Comparison of ENCODE assay signal across 20 cellular contexts in the genomic region with DNA sequence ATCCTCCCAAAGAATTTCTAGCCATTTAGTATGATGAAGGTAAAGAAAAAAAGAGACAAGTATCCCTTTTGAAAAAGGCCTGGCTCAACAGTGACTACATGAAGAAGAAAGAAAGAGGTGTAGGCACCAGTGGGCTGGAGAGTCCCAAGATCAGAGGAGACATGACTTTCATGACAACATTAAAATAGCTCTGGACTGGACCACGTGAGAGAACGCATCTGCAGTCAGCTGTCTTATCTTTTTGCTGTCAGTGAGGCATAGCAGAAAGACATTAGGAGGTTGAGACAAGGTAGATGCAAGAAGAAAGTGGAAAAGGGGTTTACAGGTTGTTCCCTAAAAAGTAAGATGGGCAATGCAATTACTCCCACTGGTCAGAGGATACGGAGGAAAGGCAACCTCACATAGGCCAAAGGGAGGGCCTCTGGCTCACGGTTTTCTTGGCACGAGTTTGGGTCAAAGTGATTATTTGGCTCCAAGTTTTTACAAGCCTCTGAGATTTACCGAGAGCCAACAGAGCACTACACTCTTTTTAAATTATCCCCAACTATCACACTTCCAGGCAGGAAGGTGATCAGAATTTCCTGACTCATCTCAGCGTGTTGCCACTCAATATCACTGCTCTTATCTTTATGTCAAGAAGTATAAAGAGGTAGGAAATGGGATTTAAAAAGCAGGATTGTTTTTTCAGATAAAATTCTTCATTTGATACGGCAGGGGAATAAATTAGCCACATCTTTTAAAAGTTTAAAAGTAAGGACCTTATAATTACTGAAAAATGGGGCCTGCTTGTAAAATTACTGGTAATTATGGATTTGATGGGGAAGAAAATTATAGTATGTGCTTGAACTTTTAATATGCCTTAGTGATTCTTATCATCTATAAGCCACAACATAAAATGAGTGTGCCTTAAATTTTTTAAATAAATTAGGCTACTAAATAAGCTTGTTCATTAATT. TPM values are rescaled to one million over a fixed set of nuclear protein-coding genes. Genes with fewer than 3 reads are reported as not detected.
DNase-seq lines count a peak whose midpoint lies in the region; ATAC-seq, FAIRE-seq and TF ChIP-seq lines count a peak whose summit lies in the region.
"Had no signal": no experiment of that assay in that cellular context is flagged by ENCODE, and none has a peak within 500 bp of the region (broad histone marks: within the 10 kb centered on the region; RNA-seq: fewer than 3 reads in every experiment).

No MANE protein-coding gene starts in this region.

- no peak overlapping the region for H3K4me3 Mint-ChIP-seq in MCF 10A (ENCODE audit: unreplicated experiment)
- H3K4me3 Mint-ChIP-seq: T-cell had no signal

- WGBS in HepG2 (ENCODE audit: low lambda C conversion rate): 14% methylated on average over 8 of the region's 8 CpGs

- no peak for TF ChIP-seq RAD21 in HepG2 (CRISPR knock-in tag; IDR thresholded peaks at IDR 0.05)

- H3K4me1 ChIP-seq in breast epithelium (no peaks in the 10 kb centered on the region), HepG2 (ENCODE audit: insufficient read depth, low read length) (no peaks in the 10 kb centered on the region)

- no peaks in the 10 kb centered on the region for H3K27me3 ChIP-seq in breast epithelium
- no peaks in the 10 kb centered on the region for H3K27me3 ChIP-seq in bronchial epithelial cell (ENCODE audit: control insufficient read depth, insufficient read depth, low read length)
- H3K27me3 ChIP-seq in HepG2 (ENCODE audit: control insufficient read depth in 1 of 2, insufficient read depth in 2 of 2, low read length in 2 of 2): no peaks in the 10 kb centered on the region

- BruUV-seq in MCF 10A (replicated peaks; lab: Mats Ljungman, UMichigan) (no TSS peak), HepG2 (replicated peaks; lab: Mats Ljungman, UMichigan) (no TSS peak)

- peak overlapping the region; percentile 92 for H3K27ac Mint-ChIP-seq in MCF 10A (ENCODE audit: low read depth, unreplicated experiment)
- H3K27ac Mint-ChIP-seq: T-cell had no signal

- no peaks in the 10 kb centered on the region for H3K9me3 Mint-ChIP-seq in MCF 10A (ENCODE audit: unreplicated experiment)

- H3K9me3 ChIP-seq in breast epithelium (no peaks in the 10 kb centered on the region), HepG2 (ENCODE audit: low read length) (no peaks in the 10 kb centered on the region)

- no peak overlapping the region for H2AFZ ChIP-seq in HepG2 (ENCODE audit: low read length)
- H2AFZ ChIP-seq: GM23248 had no signal

- POLR2A ChIA-PET in MCF 10A (lab: Yijun Ruan, JAX) (interaction anchor here (0.6 to 4.8 kb wide), 3 partner anchors 8 to 134 kb away, joined by 3 to 64 read pairs (median 3); no protein-coding TSS in a partner anchor), HepG2 (lab: Yijun Ruan, JAX) (no interaction called here)

- no peak for TF ChIP-seq EP300 in HepG2 (IDR thresholded peaks at IDR 0.05; ENCODE audit: low read depth in 2 of 2, low read length in 2 of 2)
- no peak for TF ChIP-seq EP300 in HepG2 (CRISPR knock-in tag; IDR thresholded peaks at IDR 0.05; ENCODE audit: borderline replicate concordance)

- CTCF ChIA-PET in MCF 10A (lab: Yijun Ruan, JAX) (interaction anchor here (1.2 kb wide), 1 partner anchor 10 kb away, joined by 3 read pairs; no protein-coding TSS in a partner anchor), HepG2 (lab: Yijun Ruan, JAX; ENCODE audit: low intra/inter-chr PET ratio, low total read pairs) (no interaction called here)

- H3K27ac ChIP-seq in breast epithelium: no peak overlapping the region
- H3K27ac ChIP-seq in HepG2 (ENCODE audit: extremely low read length, insufficient read depth, low read length): no peak overlapping the region
- H3K27ac ChIP-seq: C4-2B, GM23248, RWPE1, SK-N-MC had no signal

- H3K79me2 ChIP-seq in HepG2 (ENCODE audit: insufficient read depth, low read length): no peaks in the 10 kb centered on the region

- intact Hi-C loops in MCF 10A (cut with micrococcal nuclease): no loop called here
- intact Hi-C loops in breast epithelium (cut with DNase I; ENCODE audit: low total_unique reads): no loop called here
- intact Hi-C loops in left ventricle myocardium superior (cut with micrococcal nuclease): no loop called here
- intact Hi-C loops in HepG2 (cut with micrococcal nuclease; ENCODE audit: unreplicated experiment): no loop called here

- no peak overlapping the region for H3K4me3 ChIP-seq in breast epithelium
- H3K4me3 ChIP-seq in bronchial epithelial cell (ENCODE audit: low read depth, low read length): no peak overlapping the region
- no peak overlapping the region for H3K4me3 ChIP-seq in HepG2 (replicated peaks in 1 of 3; ENCODE audit: insufficient read depth in 1 of 3, low read depth in 2 of 3, low read length in 3 of 3)
- H3K4me3 ChIP-seq: GM23248, SK-N-MC had no signal

- H3K36me3 ChIP-seq in breast epithelium (no peaks in the 10 kb centered on the region), bronchial epithelial cell (ENCODE audit: control insufficient read depth, insufficient read depth, low read length) (no peaks in the 10 kb centered on the region), HepG2 (replicated peaks in 1 of 2; ENCODE audit: control insufficient read depth in 1 of 2, insufficient read depth in 2 of 2, low read length in 2 of 2) (no peaks in the 10 kb centered on the region)

- peaks cover 38% of the 10 kb centered on the region for H3K4me1 Mint-ChIP-seq in MCF 10A (ENCODE audit: insufficient read depth, unreplicated experiment)
- H3K4me1 Mint-ChIP-seq: T-cell had no signal

- DNase-seq in MCF 10A (ENCODE audit: unreplicated experiment): no peak
- DNase-seq in breast epithelium (ENCODE audit: low spot score in 2 of 2): no peak
- DNase-seq in bronchial epithelial cell (ENCODE audit: low read depth): no peak
- no peak for DNase-seq in left ventricle myocardium superior
- no peak for DNase-seq in SIG-M5 treated with dmso at 0.1 percent for 504 hours (lab: John Stamatoyannopoulos, UW; ENCODE audit: unreplicated experiment)
- no peak for DNase-seq in HepG2 (ENCODE audit: low spot score)
- no peak for DNase-seq in NAMALWA (ENCODE audit: low spot score)
- DNase-seq in HUDEP-2 (lab: John Stamatoyannopoulos, UW; ENCODE audit: unreplicated experiment in 76 of 76): no peak
- DNase-seq: GM23248; NCI-H1436; NCI-H2081; NCI-H226; NCI-H69; NK-92 treated with Interleukin-12 subunit alpha and Interleukin-12 subunit beta, amount 100 ng/mL, for 24 hours; OCI-M1; T-cell had no signal

- FAIRE-seq in bronchial epithelial cell (lab: Jason Lieb, UNC): peak; percentile 32
- no peak for FAIRE-seq in HepG2 (lab: Jason Lieb, UNC)
- FAIRE-seq: A204.1 had no signal

- in situ Hi-C loops in HepG2 (cut with HindIII; ENCODE audit: extremely low pct_ligation_motif_present, low pct_unique_long_range_greater_than_20kb): no loop called here

- no peaks in the 10 kb centered on the region for H4K20me1 ChIP-seq in HepG2 (ENCODE audit: insufficient read depth, low read length)

- no peak overlapping the region for H3K4me2 ChIP-seq in HepG2 (ENCODE audit: low read depth, low read length)

- ATAC-seq in left ventricle myocardium superior (peak; percentile 84), HepG2 (no peak)
- ATAC-seq: T-cell had no signal

- no peaks in the 10 kb centered on the region for H3K27me3 Mint-ChIP-seq in MCF 10A (ENCODE audit: insufficient read depth, unreplicated experiment)

- TF ChIP-seq POLR2A in breast epithelium (IDR thresholded peaks at IDR 0.05) (no peak), HepG2 (IDR thresholded peaks at IDR 0.05; ENCODE audit: insufficient read depth in 1 of 2, low read depth in 2 of 2, low read length in 2 of 2) (no peak)

- peaks cover 100% of the 10 kb centered on the region for H3K36me3 Mint-ChIP-seq in MCF 10A (ENCODE audit: insufficient read depth, unreplicated experiment)
- H3K36me3 Mint-ChIP-seq: T-cell had no signal

- TF ChIP-seq CTCF in MCF 10A (IDR thresholded peaks at IDR 0.05; ENCODE audit: unreplicated experiment) (no peak), breast epithelium (IDR thresholded peaks at IDR 0.05) (no peak), bronchial epithelial cell (IDR thresholded peaks at IDR 0.05; ENCODE audit: insufficient read depth, low read length, severe bottlenecking) (no peak), HepG2 (CRISPR knock-in tag; IDR thresholded peaks at IDR 0.05) (no peak)

- no peak overlapping the region for H3K9ac ChIP-seq in HepG2 (ENCODE audit: insufficient read depth, low read depth, low read length)
- H3K9ac ChIP-seq: GM23248 had no signal

TF ChIP-seq in HepG2, 621 proteins besides CTCF, POLR2A, EP300 and RAD21:
- TF ChIP-seq ATM (IDR thresholded peaks at IDR 0.05; ENCODE audit: borderline replicate concordance) (no peak), SMAD1 (CRISPR knock-in tag; IDR thresholded peaks at IDR 0.05; ENCODE audit: borderline replicate concordance, low read depth) (no peak)
TF ChIP-seq in HepG2: peak in this region for 0.

RNA-seq across cellular contexts. Expression of gene TMTC1, which starts 29.2 kb away (rescaled TPM):
- total RNA-seq in MCF 10A (2022): 100 and 109 TPM in 2 replicates
- 10 to 100 TPM; 49.9 to 87.2 (median 71.8) TPM for total RNA-seq in breast epithelium
- 4.5 and 9.1 TPM in 2 replicates for total RNA-seq in bronchial epithelial cell
- 37.1 TPM for total RNA-seq in left ventricle myocardium superior
- 1.4 and 1.8 TPM in 2 replicates for total RNA-seq in HepG2 (2016; rRNA removed; fragmentation: Illumina TruSeq; extraction: Trizol)
- total RNA-seq in HepG2 (2016; cell fraction: cytosol; rRNA removed; fragmentation: Illumina TruSeq; extraction: Trizol; ENCODE audit: low read depth): 0.35 and 0.71 TPM in 2 replicates
- total RNA-seq in HepG2 (2016; cell fraction: insoluble cytoplasmic fraction; rRNA removed; fragmentation: Illumina TruSeq; extraction: Trizol): 1.6 and 1.8 TPM in 2 replicates
- 1.00 and 1.1 TPM in 2 replicates for total RNA-seq in HepG2 (2016; cell fraction: membrane; rRNA removed; fragmentation: Illumina TruSeq; extraction: Trizol)
- total RNA-seq in HepG2 (2016; cell fraction: nucleus; rRNA removed; fragmentation: Illumina TruSeq; extraction: Trizol): 2.6 and 2.8 TPM in 2 replicates
- polyA plus RNA-seq in HepG2 (2011; rRNA removed): 0.69 and 1.1 TPM in 2 replicates
- polyA plus RNA-seq in HepG2 (2011; cell fraction: cytosol; rRNA removed): 0.44 and 0.50 TPM in 2 replicates
- polyA plus RNA-seq in HepG2 (2011; cell fraction: nucleus; rRNA removed): 0.23 and 0.31 TPM in 2 replicates
- polyA plus RNA-seq in HepG2 (2012): 0.42 and 0.63 TPM in 2 replicates
- 0.24 and 0.34 TPM in 2 replicates for polyA plus RNA-seq in HepG2 (2016; cell fraction: cytosol; fragmentation: Illumina TruSeq; extraction: Trizol; ENCODE audit: low read depth)
- polyA plus RNA-seq in HepG2 (2016; cell fraction: insoluble cytoplasmic fraction; fragmentation: Illumina TruSeq; extraction: Trizol; ENCODE audit: low read depth): 0.56 and 1.1 TPM in 2 replicates
- polyA plus RNA-seq in HepG2 (2016; cell fraction: membrane; fragmentation: Illumina TruSeq; extraction: Trizol; ENCODE audit: low read depth): 0.34 and 0.71 TPM in 2 replicates
- 1.3 and 1.6 TPM in 2 replicates for polyA plus RNA-seq in HepG2 (2016; cell fraction: nucleus; fragmentation: Illumina TruSeq; extraction: Trizol; ENCODE audit: insufficient read depth, low read depth)
- 1.0 and 109 TPM in 2 replicates for polyA minus RNA-seq in HepG2 (2011; rRNA and poly(A)+ RNA removed; ENCODE audit: low replicate concordance)
- 1.1 and 1.4 TPM in 2 replicates for polyA minus RNA-seq in HepG2 (2011; cell fraction: cytosol; rRNA and poly(A)+ RNA removed)
- polyA minus RNA-seq in HepG2 (2011; cell fraction: nucleus; rRNA and poly(A)+ RNA removed): 1.8 and 3.0 TPM in 2 replicates
